24 cellular contexts compared by ENCODE assay signal in the genomic region with DNA sequence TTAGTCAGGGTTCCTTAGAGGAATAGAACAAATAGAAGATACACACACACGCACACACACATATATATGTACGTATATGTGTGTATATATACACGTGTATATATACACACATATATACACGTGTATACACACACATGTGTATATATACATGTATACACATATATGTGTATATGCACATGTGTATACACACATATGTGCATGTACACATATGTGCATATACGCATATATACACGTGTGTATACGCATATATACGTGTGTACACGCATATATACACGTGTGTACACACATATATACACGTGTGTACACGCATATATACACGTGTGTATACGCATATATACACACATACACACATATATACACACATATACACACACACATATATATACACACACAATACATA. TPM values are rescaled to one million over a fixed set of nuclear protein-coding genes. Genes with fewer than 3 reads are reported as not detected.
"Had no signal": no experiment of that assay in that cellular context is flagged by ENCODE, and none has a peak within 500 bp of the region (broad histone marks: within the 10 kb centered on the region; RNA-seq: fewer than 3 reads in every experiment).

No MANE protein-coding gene starts in this region.

- ATAC-seq: foreskin keratinocyte, left lung had no signal

- H3K4me3 Mint-ChIP-seq: mesothelial cell of epicardium had no signal

- H3K9me3 ChIP-seq: colonic mucosa, left lung, thyroid gland had no signal

- H3K27ac Mint-ChIP-seq: mesothelial cell of epicardium had no signal

- H3K4me1 ChIP-seq: colonic mucosa, thyroid gland had no signal

- H3K4me3 ChIP-seq: colonic mucosa, left lung, thyroid gland had no signal

- H3K36me3 Mint-ChIP-seq: mesothelial cell of epicardium had no signal

- DNase-seq: activated CD4-positive, alpha-beta T cell treated with anti-CD3 and anti-CD28 coated beads, Interleukin-2, amount 50 U/mL, for 48 hours; activated effector memory CD4-positive, alpha-beta T cell treated with anti-CD3 and anti-CD28 coated beads, Interleukin-2, amount 50 U/mL, for 16 hours; activated T-cell treated with anti-CD3 and anti-CD28 coated beads, Interleukin-2, amount 50 U/mL, for 1 hour; brain microvascular endothelial cell; central memory CD4-positive, alpha-beta T cell; colonic mucosa; foreskin keratinocyte; glutamatergic neuron; hypothalamus; left lung; occipital lobe; retina; stimulated activated CD4-positive, alpha-beta T cell treated with anti-CD3 and anti-CD28 coated beads, Interleukin-12 subunit alpha, Interleukin-12 subunit beta, amount 100 ng/mL, for 4 hours; stimulated activated CD4-positive, alpha-beta T cell treated with anti-CD3 and anti-CD28 coated beads, Interleukin-1b, Interleukin-23, amount 100 ng/mL, for 48 hours; stimulated activated CD8-positive, alpha-beta memory T cell treated with anti-CD3 and anti-CD28 coated beads, Interleukin-4, amount 100 ng/mL, for 48 hours; stimulated activated naive CD4-positive, alpha-beta T cell treated with Interleukin-2 at 50 U/mL for 16 hours; T-helper 2 cell; thyroid gland had no signal

- FAIRE-seq: keratinocyte had no signal

- H3K36me3 ChIP-seq: brain microvascular endothelial cell, colonic mucosa, left lung, thyroid gland had no signal

- H3K27ac ChIP-seq: brain microvascular endothelial cell, colonic mucosa, foreskin keratinocyte, left lung, thyroid gland, VCaP had no signal

RNA-seq across cellular contexts. Expression of a gene that starts 41.5 kb away (rescaled TPM):
- total RNA-seq: epithelial cell of proximal tubule, fibroblast of lung, foreskin keratinocyte, left lung, lung microvascular endothelial cell, thyroid gland had no signal
- polyA plus RNA-seq: fibroblast of lung, foreskin keratinocyte, keratinocyte had no signal
